9 cellular contexts compared by ENCODE assay signal in genomic region chr6:52049252-52050050, GRCh38. TPM values are rescaled to one million over a fixed set of nuclear protein-coding genes. Genes with fewer than 3 reads are reported as not detected.
DNase-seq lines count a peak whose midpoint lies in the region; ATAC-seq and TF ChIP-seq lines count a peak whose summit lies in the region.
"Had no signal": no experiment of that assay in that cellular context is flagged by ENCODE, and none has a peak within 500 bp of the region (broad histone marks: within the 10 kb centered on the region; RNA-seq: fewer than 3 reads in every experiment).

No MANE protein-coding gene starts in this region.

- intact Hi-C loops in sciatic nerve (cut with DNase I), result no loop called here

- ATAC-seq in GM18502 (IDR thresholded peaks at IDR 0.05; ENCODE audit: poor library complexity, unreplicated experiment), result peak; percentile 74
- ATAC-seq in sciatic nerve, result peak; percentile 46

- TF ChIP-seq RAD21 in Ishikawa (IDR thresholded peaks at IDR 0.05; ENCODE audit: low read depth), result peak; percentile 47

- H3K4me3 ChIP-seq in fibroblast of the aortic adventitia (ENCODE audit: low read depth, low read length), result no peak overlapping the region

- no peak for TF ChIP-seq EP300 in Ishikawa (IDR thresholded peaks at IDR 0.05; ENCODE audit: borderline replicate concordance)

- peak; percentile 75 for TF ChIP-seq CTCF in fibroblast of the aortic adventitia (IDR thresholded peaks at IDR 0.05; ENCODE audit: insufficient read depth, low read length)

- DNase-seq in AML-193 (lab: John Stamatoyannopoulos, UW), result peak; percentile 62 to 75
- peak; percentile 54 for DNase-seq in SK-MEL-5 (ENCODE audit: low read depth, low spot score)
- DNase-seq in fibroblast of the aortic adventitia (ENCODE audit: low read depth), result peak; percentile 58
- no peak for DNase-seq in sciatic nerve (ENCODE audit: low spot score)
- DNase-seq in NCI-H187 treated with DMSO at 0.1 percent for 48 hours (lab: John Stamatoyannopoulos, UW), result no peak
- no peak for DNase-seq in T1000 (lab: John Stamatoyannopoulos, UW)

- in situ Hi-C loops in SK-MEL-5 (cut with HindIII; ENCODE audit: low pct_unique_long_range_greater_than_20kb, low sequenced_read_pairs), result no loop called here

TF ChIP-seq in Ishikawa, 13 proteins besides CTCF, POLR2A, EP300 and RAD21:
- TF ChIP-seq TAF1 (IDR thresholded peaks at IDR 0.05; ENCODE audit: low read depth), result no peak
- 0 out of 2 replicates have a peak, but pooled peaks have one; percentile 24 for TF ChIP-seq CEBPB (IDR thresholded peaks at IDR 0.05)
- TF ChIP-seq FOXM1 (IDR thresholded peaks at IDR 0.05; ENCODE audit: borderline replicate concordance, low read depth), result no peak
- no peak for TF ChIP-seq TEAD4 (IDR thresholded peaks at IDR 0.05)

RNA-seq across cellular contexts. Expression of gene PKHD1, which starts 38.0 kb away (rescaled TPM):
- 0.03 and 0.11 TPM in 2 replicates for total RNA-seq in SK-MEL-5 (2014; rRNA removed; shearing (Covaris generic))
- polyA plus RNA-seq in SK-MEL-5 (2015; cell fraction: cytosol; rRNA removed), result 0.02 and 0.13 TPM in 2 replicates
- polyA plus RNA-seq in SK-MEL-5 (2015; cell fraction: nucleus; rRNA removed), result 0.12 and 0.43 TPM in 2 replicates
- not detected in 2 replicates for total RNA-seq in fibroblast of the aortic adventitia (ENCODE audit: low replicate concordance)
- 0.04 TPM for total RNA-seq in sciatic nerve
- polyA plus RNA-seq: immature natural killer cell had no signal

Comparison
In these comparisons a context has a peak if more than half of its experiments do, and no peak if none do; other contexts are left out.
1. DNase-seq: peak in AML-193 (2 of 2), SK-MEL-5 (single experiment) and fibroblast of the aortic adventitia (single experiment); none in sciatic nerve (single experiment), NCI-H187 treated with DMSO at 0.1 percent for 48 hours (single experiment) and T1000 (single experiment).